ENCODE assay signal across 1 cellular context in the genomic region with DNA sequence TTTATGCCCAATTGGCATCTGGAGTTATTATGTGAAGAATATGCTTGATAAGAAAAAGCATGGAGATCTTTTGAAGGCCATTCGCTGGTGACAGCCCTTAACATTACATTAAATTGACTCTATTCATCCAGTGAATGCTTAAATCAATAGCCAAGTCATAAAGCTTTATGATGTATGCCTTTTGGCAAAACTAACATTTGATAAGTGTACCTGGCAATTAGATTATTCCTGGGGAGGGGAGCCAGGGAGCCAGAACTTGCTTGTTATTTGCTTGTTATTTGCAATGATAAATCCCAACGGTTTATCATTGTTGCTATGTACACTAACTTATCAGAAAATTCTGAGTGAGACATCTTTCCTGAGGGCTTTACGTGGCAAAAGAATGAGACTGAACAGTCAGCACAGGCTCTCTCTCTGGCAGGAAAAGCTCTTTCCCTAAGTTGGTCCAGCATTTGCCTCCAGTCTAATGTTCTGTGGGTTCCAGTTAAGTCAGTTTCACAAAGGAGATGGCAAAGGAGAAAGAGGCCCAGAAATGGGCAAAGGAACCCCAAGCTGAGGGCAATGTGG.
A peak's percentile ranks its signal among the peaks of the same experiment; 100 is the strongest.
TF ChIP-seq lines count a peak whose summit lies in the region.

No MANE protein-coding gene starts in this region.

TF ChIP-seq in IMR-90, 13 proteins besides CTCF, POLR2A, EP300 and RAD21 (continued from another document):
- no peak for TF ChIP-seq MXI1 (IDR thresholded peaks at IDR 0.05; ENCODE audit: borderline replicate concordance, low read depth, low read length)
- peak; percentile 21; the same call in 1 of the 2 replicates for TF ChIP-seq MAFK (IDR thresholded peaks at IDR 0.05; ENCODE audit: low read depth, low read length)
- no peak for TF ChIP-seq BHLHE40 (IDR thresholded peaks at IDR 0.05; ENCODE audit: low read depth, low read length)
- no peak for TF ChIP-seq NFE2L2 (IDR thresholded peaks at IDR 0.05; ENCODE audit: low read depth, low read length)
- TF ChIP-seq CHD1 (IDR thresholded peaks at IDR 0.05; ENCODE audit: low read depth, low read length) = no peak
- TF ChIP-seq MAZ (IDR thresholded peaks at IDR 0.05; ENCODE audit: borderline replicate concordance, low read depth, low read length) = no peak
